Comparison of ENCODE assay signal across 10 cellular contexts in genomic region chr3:7396534-7396933, GRCh38.
"Had no signal": no experiment of that assay in that cellular context is flagged by ENCODE, and none has a peak within 500 bp of the region (broad histone marks: within the 10 kb centered on the region; RNA-seq: fewer than 3 reads in every experiment).

No MANE protein-coding gene starts in this region.

- H3K4me1 ChIP-seq: HAP-1 had no signal

- H3K4me2 ChIP-seq: GM23338 had no signal

- H3K27ac Mint-ChIP-seq: GM23338, H9, HFFc6 had no signal

- H2AFZ ChIP-seq: GM23248, GM23338 had no signal

- H3K4me3 ChIP-seq: GM23248, GM23338, HAP-1 had no signal

- H3K4me3 Mint-ChIP-seq: GM23338, H9, HFFc6 had no signal

- DNase-seq: GM23248, GOT3, H7, H9, HCEC 1CT, HFFc6 had no signal

- H3K9ac ChIP-seq: GM23248 had no signal

- H3K9me3 Mint-ChIP-seq: H9 had no signal

- H3K4me1 Mint-ChIP-seq: GM23338 had no signal

- H3K36me3 ChIP-seq: HAP-1 had no signal

- H3K9me3 ChIP-seq: HAP-1 had no signal

- FAIRE-seq: H1 had no signal

- H3K27ac ChIP-seq: GM23248 had no signal

- ATAC-seq: GM23338, HCT116 had no signal
